ENCODE assay signal across 8 cellular contexts in genomic region chr1:201740086-201740541, GRCh38.
DNase-seq lines count a peak whose midpoint lies in the region; ATAC-seq lines count a peak whose summit lies in the region.

No MANE protein-coding gene starts in this region.

- H3K4me1 Mint-ChIP-seq in stimulated activated naive CD8-positive, alpha-beta T cell treated with anti-CD3 and anti-CD28 coated beads, Interleukin-15, Interleukin-2, amounts not matched to agents 100 ng/mL and 50 ng/mL, for 24 hours (ENCODE audit: low read depth): peaks cover 17% of the 10 kb centered on the region
- H3K4me1 Mint-ChIP-seq in dendritic cell treated with granulocyte-macrophage colony-stimulating factor and Interleukin-4, amounts not matched to agents 40 ng/mL and 50 ng/mL, for 4 days (ENCODE audit: low read depth): peaks cover 61% of the 10 kb centered on the region

- intact Hi-C loops in dendritic cell treated with granulocyte-macrophage colony-stimulating factor and Interleukin-4, amounts not matched to agents 40 ng/mL and 50 ng/mL, for 4 days (cut with micrococcal nuclease): no loop called here

- peaks cover 17% of the 10 kb centered on the region for H3K27me3 Mint-ChIP-seq in stimulated activated naive CD8-positive, alpha-beta T cell treated with anti-CD3 and anti-CD28 coated beads, Interleukin-15, Interleukin-2, amounts not matched to agents 100 ng/mL and 50 ng/mL, for 24 hours
- H3K27me3 Mint-ChIP-seq in dendritic cell treated with granulocyte-macrophage colony-stimulating factor and Interleukin-4, amounts not matched to agents 40 ng/mL and 50 ng/mL, for 4 days: peaks cover 31% of the 10 kb centered on the region

- peak overlapping the region; percentile 65 to 73 for H3K27ac ChIP-seq in mucosa of rectum (ENCODE audit: low read depth in 2 of 2, low read length in 2 of 2)

- H3K9ac ChIP-seq in mucosa of rectum (ENCODE audit: low read depth in 1 of 2, low read length in 2 of 2): peak overlapping the region; percentile 63 to 68

- H3K36me3 Mint-ChIP-seq in stimulated activated naive CD8-positive, alpha-beta T cell treated with anti-CD3 and anti-CD28 coated beads, Interleukin-15, Interleukin-2, amounts not matched to agents 100 ng/mL and 50 ng/mL, for 24 hours (ENCODE audit: low read depth): no peaks in the 10 kb centered on the region
- H3K36me3 Mint-ChIP-seq in dendritic cell treated with granulocyte-macrophage colony-stimulating factor and Interleukin-4, amounts not matched to agents 40 ng/mL and 50 ng/mL, for 4 days (ENCODE audit: low read depth): no peaks in the 10 kb centered on the region

- H3K4me3 ChIP-seq in mucosa of rectum (ENCODE audit: low read length in 2 of 2): peak overlapping the region; percentile 65 to 80

- H3K4me3 Mint-ChIP-seq in stimulated activated naive CD8-positive, alpha-beta T cell treated with anti-CD3 and anti-CD28 coated beads, Interleukin-15, Interleukin-2, amounts not matched to agents 100 ng/mL and 50 ng/mL, for 24 hours: peak overlapping the region; percentile 82
- H3K4me3 Mint-ChIP-seq in dendritic cell treated with granulocyte-macrophage colony-stimulating factor and Interleukin-4, amounts not matched to agents 40 ng/mL and 50 ng/mL, for 4 days: peak overlapping the region; percentile 79

- H3K27me3 ChIP-seq in mucosa of rectum (ENCODE audit: control insufficient read depth in 2 of 2, insufficient read depth in 2 of 2, low read length in 2 of 2): no peaks in the 10 kb centered on the region

- no peak for DNase-seq in stimulated activated naive CD8-positive, alpha-beta T cell treated with anti-CD3 and anti-CD28 coated beads, Interleukin-15, Interleukin-2, amounts not matched to agents 100 U/mL and 50 U/mL, for 24 hours
- DNase-seq in HPDE6-E6E7 (ENCODE audit: extremely low spot score): no peak
- no peak for DNase-seq in foreskin melanocyte
- no peak for DNase-seq in COR-L47 (lab: John Stamatoyannopoulos, UW)

- no peak overlapping the region for H3K27ac Mint-ChIP-seq in stimulated activated naive CD8-positive, alpha-beta T cell treated with anti-CD3 and anti-CD28 coated beads, Interleukin-15, Interleukin-2, amounts not matched to agents 100 ng/mL and 50 ng/mL, for 24 hours
- H3K27ac Mint-ChIP-seq in dendritic cell treated with granulocyte-macrophage colony-stimulating factor and Interleukin-4, amounts not matched to agents 40 ng/mL and 50 ng/mL, for 4 days: peak overlapping the region; percentile 66

- peaks cover 21 to 33% of the 10 kb centered on the region in 2 donors for H3K4me1 ChIP-seq in mucosa of rectum (ENCODE audit: control insufficient read depth in 2 of 2, insufficient read depth in 2 of 2, low read length in 2 of 2)

- no peaks in the 10 kb centered on the region for H3K9me3 Mint-ChIP-seq in stimulated activated naive CD8-positive, alpha-beta T cell treated with anti-CD3 and anti-CD28 coated beads, Interleukin-15, Interleukin-2, amounts not matched to agents 100 ng/mL and 50 ng/mL, for 24 hours
- H3K9me3 Mint-ChIP-seq in dendritic cell treated with granulocyte-macrophage colony-stimulating factor and Interleukin-4, amounts not matched to agents 40 ng/mL and 50 ng/mL, for 4 days: no peaks in the 10 kb centered on the region

- no peaks in the 10 kb centered on the region for H3K9me3 ChIP-seq in mucosa of rectum (ENCODE audit: control insufficient read depth in 2 of 2, low read length in 2 of 2)

- no peaks in the 10 kb centered on the region for H3K36me3 ChIP-seq in mucosa of rectum (ENCODE audit: control insufficient read depth in 2 of 2, insufficient read depth in 2 of 2, low read length in 2 of 2)

- no peak for ATAC-seq in stimulated activated naive CD8-positive, alpha-beta T cell treated with anti-CD3 and anti-CD28 coated beads, Interleukin-15, Interleukin-2, amounts not matched to agents 100 U/mL and 50 U/mL, for 24 hours
- no peak for ATAC-seq in GM19452 (IDR thresholded peaks at IDR 0.05; ENCODE audit: unreplicated experiment)
